ENCODE assay signal across 8 cellular contexts in the genomic region with DNA sequence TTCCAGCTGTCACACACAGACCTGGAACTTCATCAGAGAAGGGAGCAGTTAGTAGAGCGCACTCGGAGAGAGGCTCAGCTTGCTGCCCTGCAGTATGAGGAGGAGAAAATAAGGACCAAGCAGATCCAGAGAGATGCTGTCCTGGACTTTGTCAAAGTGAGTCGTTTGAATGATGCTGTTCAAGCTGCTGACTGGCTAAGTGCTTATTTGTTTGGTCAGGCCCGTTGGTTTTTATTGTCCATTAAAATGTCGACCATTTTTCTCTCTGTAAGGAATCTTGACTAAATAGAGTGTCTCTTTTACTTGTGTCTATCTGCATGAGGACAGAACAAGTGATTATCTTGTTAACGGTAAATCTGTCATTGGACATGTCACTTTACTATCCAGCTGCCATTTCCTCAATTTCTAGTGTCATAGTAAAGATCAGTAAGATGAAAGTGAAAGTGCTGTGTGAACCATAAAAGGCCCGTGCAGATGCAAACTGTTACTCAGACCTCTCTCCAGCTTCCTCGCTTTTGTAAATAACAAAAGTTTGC. TPM values are rescaled to one million over a fixed set of nuclear protein-coding genes. Genes with fewer than 3 reads are reported as not detected.
DNase-seq lines count a peak whose midpoint lies in the region; ATAC-seq and TF ChIP-seq lines count a peak whose summit lies in the region.

No MANE protein-coding gene starts in this region.

- DNase-seq in AG04449 (ENCODE audit: low read depth, low spot score) (no peak), SIG-M5 treated with dmso at 0.1 percent for 504 hours (lab: John Stamatoyannopoulos, UW; ENCODE audit: unreplicated experiment) (peak; percentile 73), fibroblast of lung (ENCODE audit: low read depth in 2 of 2) (peak in 1 of 2 donors; percentile 48), stromal cell of bone marrow (ENCODE audit: low read depth) (peak; percentile 23), cerebellar nuclear complex (lab: John Stamatoyannopoulos, UW) (no peak), NCI-H128 (lab: John Stamatoyannopoulos, UW; ENCODE audit: unreplicated experiment) (no peak)

- peak; percentile 79 for ATAC-seq in GM18502 (IDR thresholded peaks at IDR 0.05; ENCODE audit: poor library complexity, unreplicated experiment)
- ATAC-seq in HG03066 (IDR thresholded peaks at IDR 0.05; ENCODE audit: low read depth, unreplicated experiment), result peak; percentile 93

- no peaks in the 10 kb centered on the region for H3K79me2 ChIP-seq in fibroblast of lung (ENCODE audit: control insufficient read depth, insufficient read depth, low read length)

- peak overlapping the region; percentile 38 for H3K27ac ChIP-seq in fibroblast of lung (ENCODE audit: insufficient read depth, low read length)

- no peaks in the 10 kb centered on the region for H3K27me3 ChIP-seq in fibroblast of lung (ENCODE audit: control insufficient read depth, insufficient read depth, low read length)

- no peaks in the 10 kb centered on the region for H3K9me3 ChIP-seq in fibroblast of lung (ENCODE audit: control insufficient read depth, insufficient read depth, low read depth, low read length)

- peak overlapping the region; percentile 14 for H3K9ac ChIP-seq in fibroblast of lung (ENCODE audit: insufficient read depth, low read length)

- H3K4me1 ChIP-seq in fibroblast of lung (ENCODE audit: control insufficient read depth, extremely low read depth, insufficient read depth, low read length), result no peaks in the 10 kb centered on the region

- CTCF ChIA-PET in AG04449 (lab: Yijun Ruan, JAX), result no interaction called here

- peak overlapping the region; percentile 27 for H3K4me3 ChIP-seq in AG04449 (ENCODE audit: low read depth, low read length)
- peak overlapping the region; percentile 27 to 45 (median 37) for H3K4me3 ChIP-seq in fibroblast of lung (replicated peaks in 1 of 4; ENCODE audit: control extremely low read depth in 1 of 4, insufficient read depth in 1 of 4, low read depth in 3 of 4, low read length in 4 of 4)

- TF ChIP-seq CTCF in AG04449 (IDR thresholded peaks at IDR 0.05; ENCODE audit: insufficient read depth, low read length, missing control alignments) (no peak), fibroblast of lung (conservative IDR thresholded peaks at IDR 0.05 in 1 of 2, IDR thresholded peaks at IDR 0.05 in 1 of 2; ENCODE audit: low read depth in 1 of 2, low read length in 2 of 2) (no peak)

- H4K20me1 ChIP-seq in fibroblast of lung (ENCODE audit: control insufficient read depth, extremely low read depth, insufficient read depth, low read length), result no peaks in the 10 kb centered on the region

- H3K4me2 ChIP-seq in fibroblast of lung (ENCODE audit: extremely low read depth, insufficient read depth, low read length), result peak overlapping the region; percentile 18

- POLR2A ChIA-PET in AG04449 (lab: Yijun Ruan, JAX), result no interaction called here

- H2AFZ ChIP-seq in fibroblast of lung (ENCODE audit: low read length), result peak overlapping the region; percentile 59

- H3K36me3 ChIP-seq in fibroblast of lung (ENCODE audit: control insufficient read depth, insufficient read depth, low read length), result peaks cover 6% of the 10 kb centered on the region

RNA-seq across cellular contexts. Expression of gene LRCH3, which starts 56.9 kb away (rescaled TPM):
- total RNA-seq in fibroblast of lung, result 57.5 and 87.2 TPM in 2 replicates
- polyA plus RNA-seq in fibroblast of lung, result 42.9 and 70.9 TPM in 2 replicates
- 27.1 and 29.6 TPM in 2 replicates for polyA plus RNA-seq in fibroblast of lung (2012)
- 73.5 and 141 TPM in 2 replicates for polyA minus RNA-seq in fibroblast of lung (ENCODE audit: low replicate concordance)

Comparison
In these comparisons a context has a peak if more than half of its experiments do, and no peak if none do; other contexts are left out.
1. DNase-seq: peak in SIG-M5 treated with dmso at 0.1 percent for 504 hours (single experiment) and stromal cell of bone marrow (single experiment); none in AG04449 (single experiment), cerebellar nuclear complex (0 of 2) and NCI-H128 (single experiment).